Comparison of ENCODE assay signal across 10 cellular contexts in genomic region chr22:29343313-29343805, GRCh38. TPM values are rescaled to one million over a fixed set of nuclear protein-coding genes. Genes with fewer than 3 reads are reported as not detected.
DNase-seq lines count a peak whose midpoint lies in the region; ATAC-seq, FAIRE-seq and TF ChIP-seq lines count a peak whose summit lies in the region.
"Had no signal": no experiment of that assay in that cellular context is flagged by ENCODE, and none has a peak within 500 bp of the region (broad histone marks: within the 10 kb centered on the region; RNA-seq: fewer than 3 reads in every experiment).

No MANE protein-coding gene starts in this region.

- no peak for FAIRE-seq in bronchial epithelial cell (lab: Jason Lieb, UNC)
- FAIRE-seq: frontal cortex had no signal

- peaks cover 20% of the 10 kb centered on the region for H3K36me3 ChIP-seq in bronchial epithelial cell (ENCODE audit: control insufficient read depth, insufficient read depth, low read length)
- H3K36me3 ChIP-seq in lung (ENCODE audit: control insufficient read depth in 2 of 2, insufficient read depth in 2 of 2, low read length in 2 of 2): peaks cover 20 to 68% of the 10 kb centered on the region in 2 donors

- H3K4me3 Mint-ChIP-seq in stimulated activated naive CD8-positive, alpha-beta T cell treated with anti-CD3 and anti-CD28 coated beads, Interleukin-15, amount 100 ng/mL, for 72 hours: no peak overlapping the region
- H3K4me3 Mint-ChIP-seq: activated B cell treated with CpG ODN at 0.5 μM for 24 hours had no signal

- H3K9me3 ChIP-seq in lung (ENCODE audit: control insufficient read depth in 2 of 2, insufficient read depth in 1 of 2, low read length in 1 of 2): no peaks in the 10 kb centered on the region

- H3K27ac ChIP-seq in lung (ENCODE audit: low read depth in 1 of 2, low read length in 1 of 2): peak overlapping the region in 1 of 2 donors; percentile 51

- 58 to 59% methylated on average over 7 of the region's 7 CpGs for WGBS in lung, 2 donors

- no peak for ATAC-seq in lung (ENCODE audit: insufficient read depth, low FRiP score)
- ATAC-seq in stimulated activated naive CD8-positive, alpha-beta T cell treated with anti-CD3 and anti-CD28 coated beads, Interleukin-15, amount 100 ng/mL, for 72 hours: no peak
- ATAC-seq in sciatic nerve: no peak

- H3K27me3 ChIP-seq in bronchial epithelial cell (ENCODE audit: control insufficient read depth, insufficient read depth, low read length) (no peaks in the 10 kb centered on the region), lung (ENCODE audit: control insufficient read depth, insufficient read depth) (no peaks in the 10 kb centered on the region)

- H3K4me1 ChIP-seq in lung (ENCODE audit: control insufficient read depth in 2 of 2, insufficient read depth in 2 of 2, low read length in 2 of 2): peaks cover 0 to 4% of the 10 kb centered on the region in 2 donors

- peak; percentile 6 for DNase-seq in COLO668 (lab: John Stamatoyannopoulos, UW; ENCODE audit: unreplicated experiment)
- DNase-seq in NCI-H1694 treated with DMSO at 0.1 percent for 48 hours (lab: John Stamatoyannopoulos, UW): peak; percentile 94
- DNase-seq in bronchial epithelial cell (ENCODE audit: low read depth): peak; percentile 76
- peak; percentile 49 for DNase-seq in lung (ENCODE audit: low spot score)
- no peak for DNase-seq in stimulated activated naive CD8-positive, alpha-beta T cell treated with anti-CD3 and anti-CD28 coated beads, Interleukin-15, amount 100 ng/mL, for 72 hours
- DNase-seq in NCI-H774 (lab: John Stamatoyannopoulos, UW): no peak
- no peak for DNase-seq in germinal center (ENCODE audit: low spot score)
- no peak for DNase-seq in sciatic nerve (ENCODE audit: low spot score)
- DNase-seq: activated B cell treated with CpG ODN at 0.5 μM for 24 hours had no signal

- intact Hi-C loops in sciatic nerve (cut with DNase I): no loop called here

- H3K9me3 Mint-ChIP-seq in stimulated activated naive CD8-positive, alpha-beta T cell treated with anti-CD3 and anti-CD28 coated beads, Interleukin-15, amount 100 ng/mL, for 72 hours: no peaks in the 10 kb centered on the region
- H3K9me3 Mint-ChIP-seq: activated B cell treated with CpG ODN at 0.5 μM for 24 hours had no signal

- H3K4me3 ChIP-seq in bronchial epithelial cell (ENCODE audit: low read depth, low read length): no peak overlapping the region
- no peak overlapping the region for H3K4me3 ChIP-seq in lung

- no peaks in the 10 kb centered on the region for H3K27me3 Mint-ChIP-seq in stimulated activated naive CD8-positive, alpha-beta T cell treated with anti-CD3 and anti-CD28 coated beads, Interleukin-15, amount 100 ng/mL, for 72 hours
- H3K27me3 Mint-ChIP-seq: activated B cell treated with CpG ODN at 0.5 μM for 24 hours had no signal

- H3K27ac Mint-ChIP-seq in stimulated activated naive CD8-positive, alpha-beta T cell treated with anti-CD3 and anti-CD28 coated beads, Interleukin-15, amount 100 ng/mL, for 72 hours: no peak overlapping the region
- H3K27ac Mint-ChIP-seq: activated B cell treated with CpG ODN at 0.5 μM for 24 hours had no signal

- H3K4me1 Mint-ChIP-seq in stimulated activated naive CD8-positive, alpha-beta T cell treated with anti-CD3 and anti-CD28 coated beads, Interleukin-15, amount 100 ng/mL, for 72 hours: no peaks in the 10 kb centered on the region
- H3K4me1 Mint-ChIP-seq: activated B cell treated with CpG ODN at 0.5 μM for 24 hours had no signal

- TF ChIP-seq CTCF in bronchial epithelial cell (IDR thresholded peaks at IDR 0.05; ENCODE audit: insufficient read depth, low read length, severe bottlenecking): no peak
- TF ChIP-seq CTCF in lung (IDR thresholded peaks at IDR 0.05; ENCODE audit: control extremely low read depth, extremely low read depth): no peak

RNA-seq across cellular contexts. Expression of gene RASL10A, which starts 27.9 kb away (rescaled TPM):
- total RNA-seq in bronchial epithelial cell (not detected in 2 replicates), lung (1 to 10 TPM in 1 of 2 donors, not detected in 1; 3.3 TPM), sciatic nerve (2.2 TPM)
- polyA plus RNA-seq in lung: 1 to 10 TPM in 1 of 2 donors, under 1 TPM in 1; 0.71 to 2.0 TPM

RNA-seq across cellular contexts. Expression of gene GAS2L1, which starts 36.9 kb away (rescaled TPM):
- total RNA-seq in bronchial epithelial cell (4.1 and 5.3 TPM in 2 replicates), lung (10 to 100 TPM in 1 of 2 donors, 1 to 10 TPM in 1; 3.8 to 40.1 TPM), sciatic nerve (31.8 TPM)
- polyA plus RNA-seq in lung: 10 to 100 TPM; 11.8 to 20.7 TPM
- total RNA-seq: activated B cell treated with CpG ODN at 0.5 μM for 24 hours had no signal

RNA-seq across cellular contexts. Expression of gene AP1B1, which starts 45.0 kb away (rescaled TPM):
- total RNA-seq in bronchial epithelial cell (44.8 and 55.6 TPM in 2 replicates), lung (10 to 100 TPM; 37.1 to 97.9 TPM), sciatic nerve (47.1 TPM)
- 10 to 100 TPM; 32.7 to 62.9 TPM for polyA plus RNA-seq in lung

Comparison
In these comparisons a context has a peak if more than half of its experiments do, and no peak if none do; other contexts are left out.
1. DNase-seq: peak in COLO668 (single experiment), NCI-H1694 treated with DMSO at 0.1 percent for 48 hours (single experiment), bronchial epithelial cell (single experiment) and lung (single experiment); none in stimulated activated naive CD8-positive, alpha-beta T cell treated with anti-CD3 and anti-CD28 coated beads, Interleukin-15, amount 100 ng/mL, for 72 hours (0 of 2), NCI-H774 (single experiment), germinal center (single experiment) and sciatic nerve (single experiment).